ENCODE assay signal across 1 cellular context in genomic region chr11:96287796-96288439, GRCh38.
A peak's percentile ranks its signal among the peaks of the same experiment; 100 is the strongest.
TF ChIP-seq lines count a peak whose summit lies in the region.

No MANE protein-coding gene starts in this region.

TF ChIP-seq in IMR-90, 13 proteins besides CTCF, POLR2A, EP300 and RAD21:
- TF ChIP-seq MAFK (IDR thresholded peaks at IDR 0.05; ENCODE audit: low read depth, low read length), result peak; percentile 81
- TF ChIP-seq RCOR1 (IDR thresholded peaks at IDR 0.05; ENCODE audit: insufficient replicate concordance, low read length), result no peak
